1 cellular context compared by ENCODE assay signal in the genomic region with DNA sequence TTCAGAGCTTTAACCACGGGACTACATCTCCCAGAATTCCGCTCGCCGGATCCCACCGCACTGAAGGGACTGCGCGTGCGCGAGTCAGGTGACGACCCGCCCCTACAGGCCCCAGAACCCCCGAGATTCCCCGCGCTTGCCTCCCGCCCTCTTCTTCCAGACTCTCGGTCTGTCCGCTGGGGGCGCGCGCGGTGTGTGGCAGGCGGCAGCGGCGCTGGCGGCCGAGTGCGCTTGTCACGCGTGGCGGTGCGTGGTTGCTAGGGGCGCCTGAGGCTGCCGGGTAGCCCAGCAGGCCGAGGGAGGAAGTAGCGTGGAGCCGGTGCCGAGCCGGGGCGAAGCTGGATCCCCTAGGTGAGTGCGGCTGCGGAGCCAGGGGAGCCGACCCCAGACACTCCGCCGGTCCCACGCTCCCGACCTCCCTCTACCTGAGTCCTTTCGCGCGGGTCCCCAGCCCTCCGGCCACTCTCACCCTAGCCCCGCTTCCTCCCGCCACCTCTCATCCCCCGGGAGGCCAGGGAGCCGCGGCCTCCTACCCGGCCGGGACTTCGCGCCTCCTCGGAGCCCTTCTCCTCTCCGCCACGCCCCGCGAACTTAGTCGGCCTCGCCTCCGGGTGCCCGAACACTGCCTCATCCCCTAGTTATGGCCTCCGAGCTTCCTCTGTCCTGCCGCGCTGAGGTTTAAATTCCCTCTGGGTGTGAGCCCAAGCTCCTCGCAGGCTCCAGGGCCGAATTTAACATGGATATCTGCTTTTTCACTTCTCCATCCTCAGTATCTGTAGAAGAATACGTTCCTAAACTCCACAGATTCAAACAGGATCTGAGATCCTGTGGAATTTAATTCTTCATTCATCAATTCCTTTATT.
TF ChIP-seq lines count a peak whose summit lies in the region.

A gene with protein sequence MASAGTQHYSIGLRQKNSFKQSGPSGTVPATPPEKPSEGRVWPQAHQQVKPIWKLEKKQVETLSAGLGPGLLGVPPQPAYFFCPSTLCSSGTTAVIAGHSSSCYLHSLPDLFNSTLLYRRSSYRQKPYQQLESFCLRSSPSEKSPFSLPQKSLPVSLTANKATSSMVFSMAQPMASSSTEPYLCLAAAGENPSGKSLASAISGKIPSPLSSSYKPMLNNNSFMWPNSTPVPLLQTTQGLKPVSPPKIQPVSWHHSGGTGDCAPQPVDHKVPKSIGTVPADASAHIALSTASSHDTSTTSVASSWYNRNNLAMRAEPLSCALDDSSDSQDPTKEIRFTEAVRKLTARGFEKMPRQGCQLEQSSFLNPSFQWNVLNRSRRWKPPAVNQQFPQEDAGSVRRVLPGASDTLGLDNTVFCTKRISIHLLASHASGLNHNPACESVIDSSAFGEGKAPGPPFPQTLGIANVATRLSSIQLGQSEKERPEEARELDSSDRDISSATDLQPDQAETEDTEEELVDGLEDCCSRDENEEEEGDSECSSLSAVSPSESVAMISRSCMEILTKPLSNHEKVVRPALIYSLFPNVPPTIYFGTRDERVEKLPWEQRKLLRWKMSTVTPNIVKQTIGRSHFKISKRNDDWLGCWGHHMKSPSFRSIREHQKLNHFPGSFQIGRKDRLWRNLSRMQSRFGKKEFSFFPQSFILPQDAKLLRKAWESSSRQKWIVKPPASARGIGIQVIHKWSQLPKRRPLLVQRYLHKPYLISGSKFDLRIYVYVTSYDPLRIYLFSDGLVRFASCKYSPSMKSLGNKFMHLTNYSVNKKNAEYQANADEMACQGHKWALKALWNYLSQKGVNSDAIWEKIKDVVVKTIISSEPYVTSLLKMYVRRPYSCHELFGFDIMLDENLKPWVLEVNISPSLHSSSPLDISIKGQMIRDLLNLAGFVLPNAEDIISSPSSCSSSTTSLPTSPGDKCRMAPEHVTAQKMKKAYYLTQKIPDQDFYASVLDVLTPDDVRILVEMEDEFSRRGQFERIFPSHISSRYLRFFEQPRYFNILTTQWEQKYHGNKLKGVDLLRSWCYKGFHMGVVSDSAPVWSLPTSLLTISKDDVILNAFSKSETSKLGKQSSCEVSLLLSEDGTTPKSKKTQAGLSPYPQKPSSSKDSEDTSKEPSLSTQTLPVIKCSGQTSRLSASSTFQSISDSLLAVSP (plus strand): TSS at position 149 of the 863 bp plus-strand sequence. CDS start 26,842 bp downstream, outside the sequence.

TF ChIP-seq in SK-N-SH, 30 proteins besides CTCF, POLR2A, EP300 and RAD21 (continued from another document):
- TF ChIP-seq, protein P1, sequence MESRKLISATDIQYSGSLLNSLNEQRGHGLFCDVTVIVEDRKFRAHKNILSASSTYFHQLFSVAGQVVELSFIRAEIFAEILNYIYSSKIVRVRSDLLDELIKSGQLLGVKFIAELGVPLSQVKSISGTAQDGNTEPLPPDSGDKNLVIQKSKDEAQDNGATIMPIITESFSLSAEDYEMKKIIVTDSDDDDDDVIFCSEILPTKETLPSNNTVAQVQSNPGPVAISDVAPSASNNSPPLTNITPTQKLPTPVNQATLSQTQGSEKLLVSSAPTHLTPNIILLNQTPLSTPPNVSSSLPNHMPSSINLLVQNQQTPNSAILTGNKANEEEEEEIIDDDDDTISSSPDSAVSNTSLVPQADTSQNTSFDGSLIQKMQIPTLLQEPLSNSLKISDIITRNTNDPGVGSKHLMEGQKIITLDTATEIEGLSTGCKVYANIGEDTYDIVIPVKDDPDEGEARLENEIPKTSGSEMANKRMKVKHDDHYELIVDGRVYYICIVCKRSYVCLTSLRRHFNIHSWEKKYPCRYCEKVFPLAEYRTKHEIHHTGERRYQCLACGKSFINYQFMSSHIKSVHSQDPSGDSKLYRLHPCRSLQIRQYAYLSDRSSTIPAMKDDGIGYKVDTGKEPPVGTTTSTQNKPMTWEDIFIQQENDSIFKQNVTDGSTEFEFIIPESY (IDR thresholded peaks at IDR 0.05; ENCODE audit: borderline replicate concordance, low read depth): no peak
- TF ChIP-seq, protein P2, sequence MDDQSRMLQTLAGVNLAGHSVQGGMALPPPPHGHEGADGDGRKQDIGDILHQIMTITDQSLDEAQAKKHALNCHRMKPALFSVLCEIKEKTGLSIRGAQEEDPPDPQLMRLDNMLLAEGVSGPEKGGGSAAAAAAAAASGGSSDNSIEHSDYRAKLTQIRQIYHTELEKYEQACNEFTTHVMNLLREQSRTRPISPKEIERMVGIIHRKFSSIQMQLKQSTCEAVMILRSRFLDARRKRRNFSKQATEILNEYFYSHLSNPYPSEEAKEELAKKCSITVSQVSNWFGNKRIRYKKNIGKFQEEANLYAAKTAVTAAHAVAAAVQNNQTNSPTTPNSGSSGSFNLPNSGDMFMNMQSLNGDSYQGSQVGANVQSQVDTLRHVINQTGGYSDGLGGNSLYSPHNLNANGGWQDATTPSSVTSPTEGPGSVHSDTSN (IDR thresholded peaks at IDR 0.05): no peak
- TF ChIP-seq TCF12 (IDR thresholded peaks at IDR 0.05) (no peak), POLR2AphosphoS5 (IDR thresholded peaks at IDR 0.05; ENCODE audit: low read depth, low read length) (peak; percentile 51; the same call in 1 of the 2 replicates), NFIC (IDR thresholded peaks at IDR 0.05; ENCODE audit: borderline replicate concordance) (no peak), YY1 (IDR thresholded peaks at IDR 0.05; ENCODE audit: low read depth) (peak; percentile 66), MXI1 (IDR thresholded peaks at IDR 0.05; ENCODE audit: low read depth, low read length) (peak; percentile 90), SMC3 (IDR thresholded peaks at IDR 0.05; ENCODE audit: low read depth, low read length) (0 out of 2 replicates have a peak, but pooled peaks have one; percentile 35), JUND (IDR thresholded peaks at IDR 0.05) (no peak), CHD2 (IDR thresholded peaks at IDR 0.05; ENCODE audit: low read length, partially characterized antibody) (peak; percentile 56), NRF1 (IDR thresholded peaks at IDR 0.05; ENCODE audit: low read depth, low read length) (peak; percentile 74), FOXM1 (IDR thresholded peaks at IDR 0.05; ENCODE audit: low read depth) (no peak), SIN3A (IDR thresholded peaks at IDR 0.05; ENCODE audit: borderline replicate concordance, low read depth, low read length) (peak; percentile 85; the same call in 1 of the 2 replicates)
- TF ChIP-seq, protein P3, sequence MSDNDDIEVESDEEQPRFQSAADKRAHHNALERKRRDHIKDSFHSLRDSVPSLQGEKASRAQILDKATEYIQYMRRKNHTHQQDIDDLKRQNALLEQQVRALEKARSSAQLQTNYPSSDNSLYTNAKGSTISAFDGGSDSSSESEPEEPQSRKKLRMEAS (IDR thresholded peaks at IDR 0.05; ENCODE audit: low read depth): peak; percentile 67; the same call in 1 of the 2 replicates
TF ChIP-seq in SK-N-SH: peak in this region for 13.
